In the genomic region with DNA sequence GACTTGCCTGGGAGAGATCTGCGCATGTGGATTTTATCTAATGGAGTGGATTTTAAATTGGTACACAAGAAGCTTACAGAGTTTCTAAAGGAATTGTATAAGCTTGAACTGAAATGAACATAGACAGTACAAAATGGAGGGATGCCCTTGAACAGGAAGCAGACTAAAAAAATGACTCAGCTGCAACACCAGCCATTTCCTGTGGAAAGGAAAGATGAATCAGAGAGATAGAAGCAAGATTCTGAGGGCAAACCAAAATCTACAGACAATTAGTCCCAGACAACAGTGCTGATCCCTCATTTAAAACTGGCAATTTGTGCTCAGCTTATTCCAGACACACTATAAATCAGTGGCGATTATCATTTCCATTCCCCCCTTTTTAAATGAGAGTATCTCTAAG, we compare ENCODE assay signal across 1 cellular context.
TF ChIP-seq lines count a peak whose summit lies in the region.

No MANE protein-coding gene starts in this region.

TF ChIP-seq in K562, 482 proteins besides CTCF, POLR2A, EP300 and RAD21 (continued from another document):
- TF ChIP-seq SIN3B (IDR thresholded peaks at IDR 0.05; ENCODE audit: low read depth) (no peak), ZNF644 (tag; IDR thresholded peaks at IDR 0.05; ENCODE audit: low read depth) (peak; percentile 65; the same call in 1 of the 2 replicates), FOXA1 (IDR thresholded peaks at IDR 0.05; ENCODE audit: borderline replicate concordance) (no peak), JUND (IDR thresholded peaks at IDR 0.05; ENCODE audit: borderline replicate concordance, low read depth, low read length) (no peak), JUND (tag; IDR thresholded peaks at IDR 0.05; ENCODE audit: borderline replicate concordance, low read depth, low read length) (no peak), FOXA3 (CRISPR knock-in tag; conservative IDR thresholded peaks at IDR 0.05 in 1 of 2, IDR thresholded peaks at IDR 0.05 in 1 of 2) (no peak)
- TF ChIP-seq, protein P1, sequence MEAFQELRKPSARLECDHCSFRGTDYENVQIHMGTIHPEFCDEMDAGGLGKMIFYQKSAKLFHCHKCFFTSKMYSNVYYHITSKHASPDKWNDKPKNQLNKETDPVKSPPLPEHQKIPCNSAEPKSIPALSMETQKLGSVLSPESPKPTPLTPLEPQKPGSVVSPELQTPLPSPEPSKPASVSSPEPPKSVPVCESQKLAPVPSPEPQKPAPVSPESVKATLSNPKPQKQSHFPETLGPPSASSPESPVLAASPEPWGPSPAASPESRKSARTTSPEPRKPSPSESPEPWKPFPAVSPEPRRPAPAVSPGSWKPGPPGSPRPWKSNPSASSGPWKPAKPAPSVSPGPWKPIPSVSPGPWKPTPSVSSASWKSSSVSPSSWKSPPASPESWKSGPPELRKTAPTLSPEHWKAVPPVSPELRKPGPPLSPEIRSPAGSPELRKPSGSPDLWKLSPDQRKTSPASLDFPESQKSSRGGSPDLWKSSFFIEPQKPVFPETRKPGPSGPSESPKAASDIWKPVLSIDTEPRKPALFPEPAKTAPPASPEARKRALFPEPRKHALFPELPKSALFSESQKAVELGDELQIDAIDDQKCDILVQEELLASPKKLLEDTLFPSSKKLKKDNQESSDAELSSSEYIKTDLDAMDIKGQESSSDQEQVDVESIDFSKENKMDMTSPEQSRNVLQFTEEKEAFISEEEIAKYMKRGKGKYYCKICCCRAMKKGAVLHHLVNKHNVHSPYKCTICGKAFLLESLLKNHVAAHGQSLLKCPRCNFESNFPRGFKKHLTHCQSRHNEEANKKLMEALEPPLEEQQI (IDR thresholded peaks at IDR 0.05), result no peak
